In the genomic region with DNA sequence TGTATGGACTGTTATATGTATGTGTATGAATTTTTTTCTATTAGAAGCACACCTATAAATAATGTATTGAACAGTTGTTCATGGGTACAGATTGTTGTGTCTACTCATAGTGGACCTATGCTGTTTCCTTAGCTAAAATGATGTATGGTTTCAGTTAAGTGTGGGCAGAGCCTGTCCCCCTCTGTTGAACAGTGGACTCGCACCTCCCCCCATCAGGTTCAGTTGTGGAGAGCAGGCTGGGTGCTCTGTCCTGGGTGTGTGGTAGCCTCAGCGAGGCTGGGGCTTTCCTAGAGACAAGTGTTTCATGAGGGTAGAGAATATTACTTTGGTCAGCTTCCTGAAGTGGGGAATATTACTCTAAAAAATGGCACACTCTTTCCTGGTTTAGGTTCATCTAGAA, we compare ENCODE assay signal across 19 cellular contexts.
DNase-seq lines count a peak whose midpoint lies in the region; ATAC-seq and TF ChIP-seq lines count a peak whose summit lies in the region.
"Had no signal": no experiment of that assay in that cellular context is flagged by ENCODE, and none has a peak within 500 bp of the region (broad histone marks: within the 10 kb centered on the region; RNA-seq: fewer than 3 reads in every experiment).

No MANE protein-coding gene starts in this region.

- H3K27ac Mint-ChIP-seq in stimulated activated naive B cell treated with anti-CD40 and anti-IgM and Interleukin-4, amounts not matched to agents 10 μg/mL and 1 μg/mL and 100 μg/mL, for 72 hours, result peak overlapping the region; percentile 42
- H3K27ac Mint-ChIP-seq: CD4-positive, alpha-beta T cell had no signal

- peak; percentile 13 for DNase-seq in NCI-H82 (lab: John Stamatoyannopoulos, UW)
- no peak for DNase-seq in NCI-H82 treated with DMSO at 0.1 percent for 48 hours (lab: John Stamatoyannopoulos, UW; ENCODE audit: unreplicated experiment)
- no peak for DNase-seq in WERI-Rb-1
- DNase-seq in left kidney (ENCODE audit: low read depth, low spot score), result peak; percentile 19
- DNase-seq in stimulated activated naive B cell treated with anti-CD40 and anti-IgM and Interleukin-4, amounts not matched to agents 10 μg/mL and 1 μg/mL and 100 μg/mL, for 72 hours, result no peak
- no peak for DNase-seq in activated effector memory CD4-positive, alpha-beta T cell treated with Interleukin-2 at 50 U/mL for 16 hours
- DNase-seq in AG20443 (ENCODE audit: low spot score), result no peak
- DNase-seq: BE2C; CD4-positive, alpha-beta T cell; EL; H7; NCI-H1436 treated with DMSO at 0.1 percent for 48 hours; NCI-H2081; NCI-H226; NCI-H524 treated with DMSO at 0.1 percent for 48 hours; NK-92 treated with Interleukin-12 subunit alpha and Interleukin-12 subunit beta, amount 100 ng/mL, for 24 hours; OCI-M1; RPMI8226 had no signal

- H3K4me3 ChIP-seq in WERI-Rb-1 (ENCODE audit: low read depth, low read length), result no peak overlapping the region

- no peak overlapping the region for H3K27ac ChIP-seq in WERI-Rb-1

- H3K4me3 Mint-ChIP-seq in stimulated activated naive B cell treated with anti-CD40 and anti-IgM and Interleukin-4, amounts not matched to agents 10 μg/mL and 1 μg/mL and 100 μg/mL, for 72 hours, result no peak overlapping the region
- H3K4me3 Mint-ChIP-seq: CD4-positive, alpha-beta T cell had no signal

- peaks cover 43% of the 10 kb centered on the region for H3K36me3 ChIP-seq in WERI-Rb-1

- H3K9me3 ChIP-seq in WERI-Rb-1 (ENCODE audit: severe bottlenecking), result no peaks in the 10 kb centered on the region
- H3K9me3 ChIP-seq: BE2C had no signal

- H3K27me3 Mint-ChIP-seq in stimulated activated naive B cell treated with anti-CD40 and anti-IgM and Interleukin-4, amounts not matched to agents 10 μg/mL and 1 μg/mL and 100 μg/mL, for 72 hours, result no peaks in the 10 kb centered on the region
- H3K27me3 Mint-ChIP-seq: CD4-positive, alpha-beta T cell had no signal

- peaks cover 43 to 57% of the 10 kb centered on the region in 2 donors for H3K36me3 Mint-ChIP-seq in stimulated activated naive B cell treated with anti-CD40 and anti-IgM and Interleukin-4, amounts not matched to agents 10 μg/mL and 1 μg/mL and 100 μg/mL, for 72 hours

- peak; percentile 35; the same call in 1 of the 2 replicates for TF ChIP-seq CTCF in WERI-Rb-1 (IDR thresholded peaks at IDR 0.05; ENCODE audit: low read depth, low read length)

- no peaks in the 10 kb centered on the region for H3K27me3 ChIP-seq in WERI-Rb-1 (ENCODE audit: insufficient read depth, low read depth, severe bottlenecking)
- H3K27me3 ChIP-seq: BE2C had no signal

- ATAC-seq in stimulated activated naive B cell treated with anti-CD40 and anti-IgM and Interleukin-4, amounts not matched to agents 10 μg/mL and 1 μg/mL and 100 μg/mL, for 72 hours (replicated peaks), result peak; percentile 27 to 29
- no peak for ATAC-seq in GM21447 (IDR thresholded peaks at IDR 0.05; ENCODE audit: unreplicated experiment)

- H3K9me3 Mint-ChIP-seq in stimulated activated naive B cell treated with anti-CD40 and anti-IgM and Interleukin-4, amounts not matched to agents 10 μg/mL and 1 μg/mL and 100 μg/mL, for 72 hours, result no peaks in the 10 kb centered on the region
- H3K9me3 Mint-ChIP-seq: CD4-positive, alpha-beta T cell had no signal

- no peaks in the 10 kb centered on the region for H3K4me1 Mint-ChIP-seq in stimulated activated naive B cell treated with anti-CD40 and anti-IgM and Interleukin-4, amounts not matched to agents 10 μg/mL and 1 μg/mL and 100 μg/mL, for 72 hours

Comparison
In these comparisons a context has a peak if more than half of its experiments do, and no peak if none do; other contexts are left out.
1. DNase-seq: peak in NCI-H82 (single experiment) and left kidney (single experiment); none in NCI-H82 treated with DMSO at 0.1 percent for 48 hours (single experiment), WERI-Rb-1 (single experiment), stimulated activated naive B cell treated with anti-CD40 and anti-IgM and Interleukin-4, amounts not matched to agents 10 μg/mL and 1 μg/mL and 100 μg/mL, for 72 hours (single experiment), activated effector memory CD4-positive, alpha-beta T cell treated with Interleukin-2 at 50 U/mL for 16 hours (single experiment) and AG20443 (single experiment).